In genomic region chr18:48937869-48938750, GRCh38 we compare ENCODE assay signal across 10 cellular contexts. TPM values are rescaled to one million over a fixed set of nuclear protein-coding genes. Genes with fewer than 3 reads are reported as not detected.
DNase-seq lines count a peak whose midpoint lies in the region; ATAC-seq, FAIRE-seq and TF ChIP-seq lines count a peak whose summit lies in the region.
"Had no signal": no experiment of that assay in that cellular context is flagged by ENCODE, and none has a peak within 500 bp of the region (broad histone marks: within the 10 kb centered on the region; RNA-seq: fewer than 3 reads in every experiment).

No MANE protein-coding gene starts in this region.

- peaks cover 0 to 46% (median 0%) of the 10 kb centered on the region in 9 donors for H3K36me3 ChIP-seq in heart right ventricle
- peaks cover 3% of the 10 kb centered on the region for H3K36me3 ChIP-seq in bronchial epithelial cell (ENCODE audit: control insufficient read depth, insufficient read depth, low read length)
- H3K36me3 ChIP-seq in uterus, result no peaks in the 10 kb centered on the region
- H3K36me3 ChIP-seq in effector memory CD4-positive, alpha-beta T cell (ENCODE audit: control insufficient read depth, insufficient read depth, low read length), result peaks cover 6% of the 10 kb centered on the region

- H3K4me3 ChIP-seq in heart right ventricle (peak overlapping the region in 6 of 10 donors; percentile 24 to 94 (median 38)), bronchial epithelial cell (ENCODE audit: low read depth, low read length) (no peak overlapping the region), uterus (no peak overlapping the region)
- H3K4me3 ChIP-seq in effector memory CD4-positive, alpha-beta T cell (ENCODE audit: insufficient read depth, low read depth, low read length, poor library complexity, severe bottlenecking), result no peak overlapping the region

- DNase-seq in heart right ventricle, result no peak
- DNase-seq in Right ventricle myocardium superior, result no peak
- no peak for DNase-seq in bronchial epithelial cell (ENCODE audit: low read depth)
- no peak for DNase-seq in naive B cell
- no peak for DNase-seq in uterus
- DNase-seq in effector memory CD4-positive, alpha-beta T cell, result no peak
- DNase-seq in SKM-1 (lab: John Stamatoyannopoulos, UW; ENCODE audit: unreplicated experiment), result no peak
- DNase-seq: MV-4-11 had no signal

- H3K9me3 ChIP-seq in heart right ventricle (no peaks in the 10 kb centered on the region), uterus (no peaks in the 10 kb centered on the region)
- no peaks in the 10 kb centered on the region for H3K9me3 ChIP-seq in effector memory CD4-positive, alpha-beta T cell (ENCODE audit: control insufficient read depth, low read length)

- TF ChIP-seq CTCF in heart right ventricle (IDR thresholded peaks at IDR 0.05) (no peak), bronchial epithelial cell (IDR thresholded peaks at IDR 0.05; ENCODE audit: insufficient read depth, low read length, severe bottlenecking) (no peak), uterus (IDR thresholded peaks at IDR 0.05) (no peak)

- intact Hi-C loops in heart right ventricle (cut with DNase I) (loop anchor here in 2 of 10 donors (5.0 kb wide), 2 partner anchors 91 to 146 kb away; no protein-coding TSS in a partner anchor), Right ventricle myocardium superior (cut with DNase I) (no loop called here), uterus (cut with DNase I; ENCODE audit: low total_unique reads) (no loop called here)

- peak overlapping the region in 5 of 8 donors; percentile 32 to 69 (median 47) for H3K4me3 Mint-ChIP-seq in naive B cell
- H3K4me3 Mint-ChIP-seq: CD14-positive monocyte had no signal

- peaks cover 71 to 98% (median 96%) of the 10 kb centered on the region in 9 donors for H3K4me1 ChIP-seq in heart right ventricle
- peaks cover 18 to 77% of the 10 kb centered on the region in 2 donors for H3K4me1 ChIP-seq in uterus
- peaks cover 67% of the 10 kb centered on the region for H3K4me1 ChIP-seq in effector memory CD4-positive, alpha-beta T cell (ENCODE audit: control insufficient read depth, insufficient read depth, low read length, poor library complexity, severe bottlenecking)

- H3K9me3 Mint-ChIP-seq in naive B cell, result no peaks in the 10 kb centered on the region
- H3K9me3 Mint-ChIP-seq: CD14-positive monocyte had no signal

- no peaks in the 10 kb centered on the region for H3K27me3 Mint-ChIP-seq in naive B cell

- H3K36me3 Mint-ChIP-seq in naive B cell, result no peaks in the 10 kb centered on the region

- no peak for TF ChIP-seq POLR2A in uterus (IDR thresholded peaks at IDR 0.05)

- ATAC-seq in heart right ventricle (no peak), Right ventricle myocardium superior (ENCODE audit: poor library complexity) (no peak), naive B cell (ENCODE audit: low read depth in 2 of 2) (no peak), GM21576 (IDR thresholded peaks at IDR 0.05; ENCODE audit: unreplicated experiment) (no peak)

- no peaks in the 10 kb centered on the region for H3K27me3 ChIP-seq in heart right ventricle
- H3K27me3 ChIP-seq in bronchial epithelial cell (ENCODE audit: control insufficient read depth, insufficient read depth, low read length), result no peaks in the 10 kb centered on the region
- H3K27me3 ChIP-seq in uterus, result no peaks in the 10 kb centered on the region
- no peaks in the 10 kb centered on the region for H3K27me3 ChIP-seq in effector memory CD4-positive, alpha-beta T cell (replicated peaks; ENCODE audit: control insufficient read depth, insufficient read depth, low read length, poor library complexity, severe bottlenecking)

- FAIRE-seq in bronchial epithelial cell (lab: Jason Lieb, UNC), result peak; percentile 36

- H3K27ac ChIP-seq in heart right ventricle, result peak overlapping the region in 9 of 10 donors; percentile 31 to 99 (median 73)
- peak overlapping the region; percentile 91 to 99 for H3K27ac ChIP-seq in uterus
- no peak overlapping the region for H3K27ac ChIP-seq in effector memory CD4-positive, alpha-beta T cell (ENCODE audit: insufficient read depth, low read length, poor library complexity, severe bottlenecking)

- H3K27ac Mint-ChIP-seq in naive B cell, result peak overlapping the region in 5 of 6 donors; percentile 22 to 97 (median 77)
- H3K27ac Mint-ChIP-seq: CD14-positive monocyte had no signal

- 66 to 73% methylated on average over 6 of the region's 6 CpGs for WGBS in heart right ventricle, 2 donors

- H3K4me1 Mint-ChIP-seq in naive B cell, result peaks cover 48 to 84% (median 56%) of the 10 kb centered on the region in 3 donors

RNA-seq across cellular contexts. Expression of gene SMAD7, which starts 12.7 kb away (rescaled TPM):
- total RNA-seq in heart right ventricle (10 to 100 TPM; 15.4 to 28.6 (median 19.9) TPM), Right ventricle myocardium superior (14.0 TPM), bronchial epithelial cell (11.5 and 19.2 TPM in 2 replicates), uterus (10 to 100 TPM; 22.4 to 48.4 (median 29.3) TPM)
- polyA plus RNA-seq in heart right ventricle (10 to 100 TPM in 1 of 2 donors, 1 to 10 TPM in 1; 6.7 to 18.7 TPM), naive B cell (ENCODE audit: low read depth in 6 of 6) (1 to 10 TPM in 5 of 6 donors, under 1 TPM in 1; 0.47 to 3.7 (median 1.6) TPM)

Comparison
In these comparisons a context has a peak if more than half of its experiments do, and no peak if none do; other contexts are left out.
1. H3K4me3 ChIP-seq: peak in heart right ventricle (6 of 10); none in bronchial epithelial cell (single experiment), uterus (0 of 2) and effector memory CD4-positive, alpha-beta T cell (single experiment).